In the genomic region with DNA sequence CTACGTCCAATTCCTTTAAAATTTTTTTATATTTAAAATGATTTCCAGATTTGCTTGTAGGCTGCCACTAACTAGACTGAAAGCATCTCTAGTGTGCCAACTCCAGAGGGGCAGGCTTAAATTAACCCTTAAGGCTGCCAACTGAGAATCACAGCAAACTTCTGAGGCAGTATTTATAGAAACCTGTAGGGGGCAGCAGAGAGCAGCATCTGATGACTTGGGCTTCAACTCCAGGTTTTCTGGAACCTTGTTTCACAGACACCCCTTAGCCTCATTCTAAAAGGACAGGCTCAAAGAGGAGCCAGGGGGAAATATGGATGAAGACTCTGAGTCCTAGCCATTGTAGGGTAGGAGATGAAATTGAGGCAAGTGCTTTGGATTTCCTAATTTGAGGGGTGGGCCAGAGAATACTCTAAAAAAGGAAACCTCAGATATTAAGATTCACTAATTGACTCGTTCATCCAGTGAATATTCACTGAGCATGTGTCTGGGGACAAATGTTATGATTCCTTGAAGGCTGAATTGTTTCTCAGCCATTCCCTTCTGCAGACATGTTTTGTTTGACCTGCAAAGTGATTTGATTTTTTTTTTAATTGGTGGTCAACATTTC, we compare ENCODE assay signal across 2 cellular contexts.
TF ChIP-seq lines count a peak whose summit lies in the region.

No MANE protein-coding gene starts in this region.

TF ChIP-seq in IMR-90, 13 proteins besides CTCF, POLR2A, EP300 and RAD21 (continued from another document):
- TF ChIP-seq SMC3 (IDR thresholded peaks at IDR 0.05; ENCODE audit: low read depth, low read length): peak; percentile 80

TF ChIP-seq in endothelial cell of umbilical vein, 7 proteins besides CTCF, POLR2A, EP300 and RAD21 (continued from another document):
- no peak for TF ChIP-seq GATA2 (IDR thresholded peaks at IDR 0.05; ENCODE audit: insufficient read depth, insufficient read length, low read depth, low read length)
TF ChIP-seq in endothelial cell of umbilical vein: peak in this region for 0.
